8 cellular contexts compared by ENCODE assay signal in genomic region chr2:65429799-65430514, GRCh38. TPM values are rescaled to one million over a fixed set of nuclear protein-coding genes. Genes with fewer than 3 reads are reported as not detected.
DNase-seq lines count a peak whose midpoint lies in the region; ATAC-seq and TF ChIP-seq lines count a peak whose summit lies in the region.

No MANE protein-coding gene starts in this region.

- H3K9me3 ChIP-seq in mesodermal cell (ENCODE audit: control insufficient read depth, low read length): no peaks in the 10 kb centered on the region

- H3K27ac Mint-ChIP-seq in stimulated activated naive CD8-positive, alpha-beta T cell treated with anti-CD3 and anti-CD28 coated beads, Interleukin-15, Interleukin-2, amounts not matched to agents 100 ng/mL and 50 ng/mL, for 24 hours: no peak overlapping the region
- peak overlapping the region; percentile 86 to 99 (median 93) for H3K27ac Mint-ChIP-seq in brain

- DNase-seq in stimulated activated naive CD8-positive, alpha-beta T cell treated with anti-CD3 and anti-CD28 coated beads, Interleukin-15, Interleukin-2, amounts not matched to agents 100 U/mL and 50 U/mL, for 24 hours: no peak
- DNase-seq in iPS-NIHi7 (ENCODE audit: extremely low spot score): no peak
- no peak for DNase-seq in activated effector memory CD4-positive, alpha-beta T cell treated with Interleukin-2 at 50 U/mL for 16 hours

- peaks cover 16% of the 10 kb centered on the region for H3K4me1 Mint-ChIP-seq in stimulated activated naive CD8-positive, alpha-beta T cell treated with anti-CD3 and anti-CD28 coated beads, Interleukin-15, Interleukin-2, amounts not matched to agents 100 ng/mL and 50 ng/mL, for 24 hours (ENCODE audit: low read depth)
- peaks cover 52% of the 10 kb centered on the region for H3K4me1 Mint-ChIP-seq in brain

- peak overlapping the region; percentile 86 for H3K4me3 Mint-ChIP-seq in stimulated activated naive CD8-positive, alpha-beta T cell treated with anti-CD3 and anti-CD28 coated beads, Interleukin-15, Interleukin-2, amounts not matched to agents 100 ng/mL and 50 ng/mL, for 24 hours
- H3K4me3 Mint-ChIP-seq in brain: peak overlapping the region; percentile 92 to 96 (median 95)

- H3K36me3 ChIP-seq in mesodermal cell (ENCODE audit: control insufficient read depth, insufficient read depth, low read length): peaks cover 4% of the 10 kb centered on the region

- no peak for ATAC-seq in stimulated activated naive CD8-positive, alpha-beta T cell treated with anti-CD3 and anti-CD28 coated beads, Interleukin-15, Interleukin-2, amounts not matched to agents 100 U/mL and 50 U/mL, for 24 hours
- no peak for ATAC-seq in GM21723 (IDR thresholded peaks at IDR 0.05; ENCODE audit: unreplicated experiment)
- ATAC-seq in HG02798 (IDR thresholded peaks at IDR 0.05; ENCODE audit: poor library complexity, unreplicated experiment): no peak

- H3K9me3 Mint-ChIP-seq in stimulated activated naive CD8-positive, alpha-beta T cell treated with anti-CD3 and anti-CD28 coated beads, Interleukin-15, Interleukin-2, amounts not matched to agents 100 ng/mL and 50 ng/mL, for 24 hours: no peaks in the 10 kb centered on the region
- peaks cover 0 to 3% (median 0%) of the 10 kb centered on the region in 5 experiments for H3K9me3 Mint-ChIP-seq in brain

- TF ChIP-seq CTCF in brain (conservative IDR thresholded peaks at IDR 0.05): no peak

- H3K4me3 ChIP-seq in mesodermal cell (ENCODE audit: extremely low read depth, insufficient read depth, low read length, poor library complexity, severe bottlenecking): peak overlapping the region; percentile 95

- H3K36me3 Mint-ChIP-seq in stimulated activated naive CD8-positive, alpha-beta T cell treated with anti-CD3 and anti-CD28 coated beads, Interleukin-15, Interleukin-2, amounts not matched to agents 100 ng/mL and 50 ng/mL, for 24 hours (ENCODE audit: low read depth): no peaks in the 10 kb centered on the region
- no peaks in the 10 kb centered on the region for H3K36me3 Mint-ChIP-seq in brain

- 36 to 43% methylated on average over 11 to 13 of the region's 16 CpGs for WGBS in mesodermal cell (ENCODE audit: insufficient coverage in 2 of 2), 2 experiments

- peaks cover 7% of the 10 kb centered on the region for H3K4me1 ChIP-seq in mesodermal cell (ENCODE audit: control insufficient read depth, insufficient read depth, low read length, poor library complexity, severe bottlenecking)

- peak overlapping the region; percentile 80 for H3K27ac ChIP-seq in mesodermal cell (ENCODE audit: low read depth, low read length, severe bottlenecking)

- peaks cover 49% of the 10 kb centered on the region for H3K27me3 Mint-ChIP-seq in stimulated activated naive CD8-positive, alpha-beta T cell treated with anti-CD3 and anti-CD28 coated beads, Interleukin-15, Interleukin-2, amounts not matched to agents 100 ng/mL and 50 ng/mL, for 24 hours
- peaks cover 22% of the 10 kb centered on the region for H3K27me3 Mint-ChIP-seq in brain

RNA-seq across cellular contexts. Expression of gene SPRED2, which starts 2.4 kb away (rescaled TPM):
- 20.3 TPM for polyA plus RNA-seq in brain (ENCODE audit: insufficient read depth, low read depth, low replicate concordance)
- polyA plus RNA-seq in mesodermal cell (2013, experiment 1 of 2): 76.9 TPM
- polyA plus RNA-seq in mesodermal cell (2013, experiment 2 of 2): 65.3 TPM
